12 cellular contexts compared by ENCODE assay signal in genomic region chr10:107425844-107426553, GRCh38.
DNase-seq lines count a peak whose midpoint lies in the region; ATAC-seq and TF ChIP-seq lines count a peak whose summit lies in the region.
"Had no signal": no experiment of that assay in that cellular context is flagged by ENCODE, and none has a peak within 500 bp of the region (broad histone marks: within the 10 kb centered on the region; RNA-seq: fewer than 3 reads in every experiment).

No MANE protein-coding gene starts in this region.

- peak; percentile 78 for ATAC-seq in GM18858 (IDR thresholded peaks at IDR 0.05; ENCODE audit: unreplicated experiment)
- peak; percentile 71 for ATAC-seq in GM21786 (IDR thresholded peaks at IDR 0.05; ENCODE audit: unreplicated experiment)
- no peak for ATAC-seq in naive B cell (ENCODE audit: low read depth in 2 of 2)
- no peak for ATAC-seq in foreskin keratinocyte
- ATAC-seq: esophagus mucosa had no signal

- no peaks in the 10 kb centered on the region for H3F3A ChIP-seq in MM.1S (ENCODE audit: insufficient read depth, low read length)

- peaks cover 0 to 8% (median 0%) of the 10 kb centered on the region in 7 donors for H3K9me3 Mint-ChIP-seq in naive B cell
- H3K9me3 Mint-ChIP-seq in activated T-helper 2 cell treated with anti-CD3 and anti-CD28 coated beads, Interferon-gamma antibody, Interleukin-2, Interleukin-4, amounts not matched to agents 10 μg/mL and 5 μg/mL and 100 μg/mL, durations not matched to agents 14 hours and 24 hours and 36 hours: peaks cover 29% of the 10 kb centered on the region

- H3K36me3 ChIP-seq in MM.1S (replicated peaks; ENCODE audit: insufficient read depth, low read length): no peaks in the 10 kb centered on the region

- no peaks in the 10 kb centered on the region for H4K20me1 ChIP-seq in MM.1S (ENCODE audit: insufficient read depth, low read length)

- H3K27me3 Mint-ChIP-seq in naive B cell: no peaks in the 10 kb centered on the region
- no peaks in the 10 kb centered on the region for H3K27me3 Mint-ChIP-seq in activated T-helper 2 cell treated with anti-CD3 and anti-CD28 coated beads, Interferon-gamma antibody, Interleukin-2, Interleukin-4, amounts not matched to agents 10 μg/mL and 5 μg/mL and 100 μg/mL, durations not matched to agents 14 hours and 24 hours and 36 hours (ENCODE audit: low read depth)

- intact Hi-C loops in activated T-helper 2 cell treated with anti-CD3 and anti-CD28 coated beads, Interferon-gamma antibody, Interleukin-2, Interleukin-4, amounts not matched to agents 10 μg/mL and 5 μg/mL and 100 μg/mL, durations not matched to agents 14 hours and 24 hours and 36 hours (cut with micrococcal nuclease): no loop called here

- TF ChIP-seq CTCF in MM.1S (IDR thresholded peaks at IDR 0.05; ENCODE audit: low read length): no peak
- no peak for TF ChIP-seq CTCF in foreskin keratinocyte (conservative IDR thresholded peaks at IDR 0.05)

- H3K27ac ChIP-seq in MM.1S (ENCODE audit: low read length) (no peak overlapping the region), foreskin keratinocyte (no peak overlapping the region)

- peak overlapping the region; percentile 54 for H3K4me3 ChIP-seq in MM.1S (ENCODE audit: low read length)

- peak overlapping the region; percentile 77 for H2AFZ ChIP-seq in MM.1S (ENCODE audit: low read length)

- H3K9me2 ChIP-seq in MM.1S (replicated peaks; ENCODE audit: insufficient read depth, low read length): no peaks in the 10 kb centered on the region

- no peaks in the 10 kb centered on the region for H3K4me1 ChIP-seq in MM.1S (ENCODE audit: low read length)
- no peaks in the 10 kb centered on the region for H3K4me1 ChIP-seq in foreskin keratinocyte

- H3K9me3 ChIP-seq in MM.1S (replicated peaks; ENCODE audit: insufficient read depth, low read length): no peaks in the 10 kb centered on the region

- peak overlapping the region; percentile 81 for H3K4me2 ChIP-seq in MM.1S (ENCODE audit: low read depth, low read length)

- no peaks in the 10 kb centered on the region for H3K4me1 Mint-ChIP-seq in naive B cell
- H3K4me1 Mint-ChIP-seq in activated T-helper 2 cell treated with anti-CD3 and anti-CD28 coated beads, Interferon-gamma antibody, Interleukin-2, Interleukin-4, amounts not matched to agents 10 μg/mL and 5 μg/mL and 100 μg/mL, durations not matched to agents 14 hours and 24 hours and 36 hours (ENCODE audit: low read depth): no peaks in the 10 kb centered on the region

- no peak overlapping the region; the same call in 1 of the 2 replicates for H3K9ac ChIP-seq in MM.1S (ENCODE audit: low read length)

- no peaks in the 10 kb centered on the region for H3K36me3 Mint-ChIP-seq in naive B cell
- no peaks in the 10 kb centered on the region for H3K36me3 Mint-ChIP-seq in activated T-helper 2 cell treated with anti-CD3 and anti-CD28 coated beads, Interferon-gamma antibody, Interleukin-2, Interleukin-4, amounts not matched to agents 10 μg/mL and 5 μg/mL and 100 μg/mL, durations not matched to agents 14 hours and 24 hours and 36 hours (ENCODE audit: low read depth)

- no peak overlapping the region for H3K27ac Mint-ChIP-seq in naive B cell
- no peak overlapping the region for H3K27ac Mint-ChIP-seq in activated T-helper 2 cell treated with anti-CD3 and anti-CD28 coated beads, Interferon-gamma antibody, Interleukin-2, Interleukin-4, amounts not matched to agents 10 μg/mL and 5 μg/mL and 100 μg/mL, durations not matched to agents 14 hours and 24 hours and 36 hours

- DNase-seq in MM.1S (peak; percentile 56), naive B cell (no peak), H4 (ENCODE audit: low spot score) (no peak), foreskin keratinocyte (no peak)
- no peak for DNase-seq in activated CD4-positive, alpha-beta T cell treated with anti-CD3 and anti-CD28 coated beads for 1 hour
- DNase-seq in activated T-helper 2 cell treated with anti-CD3 and anti-CD28 coated beads, Interferon-gamma antibody, Interleukin-2, Interleukin-4, amounts not matched to agents 10 μg/mL and 5 μg/mL and 100 μg/mL, durations not matched to agents 14 hours and 24 hours and 36 hours (ENCODE audit: low spot score): no peak
- DNase-seq: activated CD4-positive, alpha-beta T cell treated with anti-CD3 and anti-CD28 coated beads for 4 hours; DMS79; stimulated activated CD4-positive, alpha-beta T cell treated with anti-CD3 and anti-CD28 coated beads, Interleukin-12 subunit alpha, Interleukin-12 subunit beta, amount 100 ng/mL, for 4 hours had no signal

- no peaks in the 10 kb centered on the region for H3K27me3 ChIP-seq in MM.1S (replicated peaks; ENCODE audit: insufficient read depth, low read length)
- no peaks in the 10 kb centered on the region for H3K27me3 ChIP-seq in foreskin keratinocyte

- H3K4me3 Mint-ChIP-seq in naive B cell: peak overlapping the region in 5 of 8 donors; percentile 2 to 63 (median 24)
- no peak overlapping the region for H3K4me3 Mint-ChIP-seq in activated T-helper 2 cell treated with anti-CD3 and anti-CD28 coated beads, Interferon-gamma antibody, Interleukin-2, Interleukin-4, amounts not matched to agents 10 μg/mL and 5 μg/mL and 100 μg/mL, durations not matched to agents 14 hours and 24 hours and 36 hours (ENCODE audit: low read depth)

- no peaks in the 10 kb centered on the region for H3K79me2 ChIP-seq in MM.1S (ENCODE audit: low read length)

Comparison
In these comparisons a context has a peak if more than half of its experiments do, and no peak if none do; other contexts are left out.
1. ATAC-seq: peak in GM18858 (single experiment) and GM21786 (single experiment); none in naive B cell (0 of 2) and foreskin keratinocyte (single experiment).